ENCODE assay signal across 8 cellular contexts in the genomic region with DNA sequence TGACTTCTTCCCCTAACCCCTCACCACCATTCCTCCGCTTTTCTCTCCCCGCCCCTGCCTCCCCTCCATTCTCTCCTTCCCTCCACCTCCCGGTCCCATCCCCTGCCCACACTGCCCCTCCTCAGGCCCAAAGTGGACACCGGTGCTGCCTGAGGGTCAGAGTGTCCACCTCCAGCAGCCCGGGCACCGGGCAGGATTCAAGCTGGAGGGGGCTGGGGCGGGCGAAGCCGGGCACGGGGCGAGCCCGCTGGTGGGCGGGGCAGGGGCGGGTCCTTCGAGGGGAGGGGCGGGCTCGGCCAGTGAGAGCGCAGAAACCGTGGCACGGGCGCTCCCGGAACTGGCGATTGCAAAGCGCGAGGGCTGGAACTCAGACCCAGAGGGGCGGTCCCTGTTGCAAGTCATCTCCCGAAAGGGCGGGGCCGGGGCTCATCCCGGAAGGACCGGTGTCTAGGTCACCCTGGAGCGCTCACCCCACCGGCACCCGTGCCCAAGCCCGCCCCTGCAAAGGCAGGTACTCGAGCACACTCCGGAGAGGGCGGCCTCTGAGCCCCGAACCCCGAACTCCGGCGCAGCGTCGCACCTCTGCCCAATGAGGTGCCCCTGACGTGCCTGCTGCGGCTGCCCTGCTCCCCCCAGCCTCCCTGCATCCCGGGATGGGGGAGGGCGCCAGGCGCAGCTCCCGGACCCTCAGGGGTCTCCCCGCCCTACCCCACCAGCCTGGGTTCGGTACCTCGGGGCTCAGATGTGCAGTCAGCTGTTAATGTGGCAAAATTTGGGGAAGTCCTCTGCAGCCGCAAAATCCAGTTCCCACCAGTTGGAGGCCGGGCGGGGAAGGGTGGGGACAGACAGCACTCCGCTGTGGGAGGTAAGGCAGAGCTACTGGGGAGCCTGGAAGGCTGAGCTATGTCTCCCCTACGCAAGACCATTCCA. TPM values are rescaled to one million over a fixed set of nuclear protein-coding genes. Genes with fewer than 3 reads are reported as not detected.
A peak's percentile ranks its signal among the peaks of the same experiment; 100 is the strongest.
DNase-seq lines count a peak whose midpoint lies in the region; ATAC-seq and TF ChIP-seq lines count a peak whose summit lies in the region.

No MANE protein-coding gene starts in this region.

- peak overlapping the region; percentile 91 for H3K4me3 ChIP-seq in thoracic aorta

- no peak for TF ChIP-seq CTCF in omental fat pad (IDR thresholded peaks at IDR 0.05)
- no peak for TF ChIP-seq CTCF in thoracic aorta (IDR thresholded peaks at IDR 0.05)

- H3K36me3 ChIP-seq in thoracic aorta = no peaks in the 10 kb centered on the region

- ATAC-seq in omental fat pad (ENCODE audit: low FRiP score) (peak; percentile 86), thoracic aorta (ENCODE audit: insufficient number of reproducible peaks, low FRiP score, low read depth) (peak; percentile 66)

- DNase-seq in ELF-1 (ENCODE audit: low read depth, low spot score) = peak; percentile 89
- peak; percentile 30 for DNase-seq in GOT3 (lab: John Stamatoyannopoulos, UW)
- DNase-seq in LHCN-M2 (ENCODE audit: low read depth) = peak; percentile 88
- peak; percentile 72 for DNase-seq in SIG-M5 (lab: John Stamatoyannopoulos, UW)
- DNase-seq in activated naive CD4-positive, alpha-beta T cell (lab: John Stamatoyannopoulos, UW) = peak; percentile 65 to 83 (median 71)
- peak; percentile 95 for DNase-seq in germinal center (ENCODE audit: low spot score)
- DNase-seq in omental fat pad (ENCODE audit: low spot score) = peak; percentile 85
- peak; percentile 70 for DNase-seq in thoracic aorta (ENCODE audit: low spot score)

- H3K4me1 ChIP-seq in thoracic aorta (ENCODE audit: control insufficient read depth in 1 of 2, low read depth in 2 of 2) = peaks cover 7 to 18% of the 10 kb centered on the region in 2 donors

- H3K9me3 ChIP-seq in thoracic aorta = no peaks in the 10 kb centered on the region

- H3K27me3 ChIP-seq in thoracic aorta (replicated peaks; ENCODE audit: insufficient read depth) = no peaks in the 10 kb centered on the region

- H3K27ac ChIP-seq in thoracic aorta = peak overlapping the region; percentile 59 to 68

RNA-seq across cellular contexts. Expression of a gene that starts 16.5 kb away (rescaled TPM):
- 0.45 and 2.5 TPM in 2 replicates for total RNA-seq in LHCN-M2 (2014; rRNA removed)
- 1.4 TPM for polyA plus RNA-seq in LHCN-M2 (2012)
- 100 to 1,000 TPM; 111 to 314 (median 138) TPM for total RNA-seq in omental fat pad
- 10 to 100 TPM; 17.1 to 25.0 TPM for total RNA-seq in thoracic aorta

RNA-seq across cellular contexts. Expression of a gene that starts 27.1 kb away (rescaled TPM):
- 12.5 and 12.6 TPM in 2 replicates for total RNA-seq in LHCN-M2 (2014; rRNA removed)
- polyA plus RNA-seq in LHCN-M2 (2012) = 52.5 TPM
- total RNA-seq in omental fat pad = 10 to 100 TPM in 1 of 4 donors, 1 to 10 TPM in 2, not detected in 1; 3.8 to 10.2 (median 7.1) TPM
- total RNA-seq in thoracic aorta = 10 to 100 TPM; 14.4 to 21.3 TPM

Comparison
In these comparisons a context has a peak if more than half of its experiments do, and no peak if none do; other contexts are left out.
1. Peak in every context shown above with its lines: DNase-seq, ATAC-seq, H3K4me3 ChIP-seq and H3K27ac ChIP-seq.
2. DNase-seq: peak in every context shown above with its lines; median percentile 95 in germinal center; 89 in ELF-1; 88 in LHCN-M2; 85 in omental fat pad; 72 in SIG-M5; 71 in activated naive CD4-positive, alpha-beta T cell; 70 in thoracic aorta; 30 in GOT3.
3. RNA of a gene that starts 16.5 kb away (total RNA-seq): 111 to 314 TPM in omental fat pad; 17.1 to 25.0 TPM in thoracic aorta and 0.45 to 2.5 TPM in LHCN-M2; every median in the first group is over 4 times any median in the second.